Comparison of ENCODE assay signal across 18 cellular contexts in the genomic region with DNA sequence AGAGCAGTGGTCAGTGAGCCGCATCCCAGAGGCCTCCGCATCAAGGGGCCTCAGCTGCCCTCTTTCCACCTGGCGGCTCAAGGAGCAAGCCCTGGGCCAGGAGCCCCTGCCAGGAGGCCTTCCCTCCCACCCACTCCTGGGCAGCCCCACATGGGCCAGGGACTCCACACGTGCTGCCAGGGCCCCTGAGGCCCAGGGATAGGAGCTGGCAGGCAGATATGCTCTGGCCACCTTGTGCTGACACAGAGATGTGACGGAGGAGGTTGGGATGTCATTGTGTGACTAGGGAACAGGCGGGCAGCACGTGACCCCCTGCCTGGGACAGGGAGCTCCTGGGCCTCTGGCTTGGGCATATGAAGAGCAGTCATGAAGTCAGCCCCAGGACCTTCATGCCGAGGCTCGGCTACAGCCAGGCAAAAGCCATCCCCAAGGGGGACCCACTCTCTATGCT.
DNase-seq lines count a peak whose midpoint lies in the region; ATAC-seq and TF ChIP-seq lines count a peak whose summit lies in the region.
"Had no signal": no experiment of that assay in that cellular context is flagged by ENCODE, and none has a peak within 500 bp of the region (broad histone marks: within the 10 kb centered on the region; RNA-seq: fewer than 3 reads in every experiment).

No MANE protein-coding gene starts in this region.

- DNase-seq in A673 (ENCODE audit: low spot score) (no peak), IMR-90 (no peak), heart right ventricle (no peak), CD14-positive monocyte (ENCODE audit: low spot score) (no peak), SK-N-DZ (ENCODE audit: low spot score) (no peak)
- no peak for DNase-seq in stimulated activated CD4-positive, alpha-beta T cell treated with anti-CD3 and anti-CD28 coated beads, Interleukin-1b, Interleukin-23, amount 100 ng/mL, for 48 hours
- DNase-seq: activated CD4-positive, alpha-beta T cell treated with anti-CD3 and anti-CD28 coated beads, Interleukin-2, amount 50 U/mL, for 4 hours; activated naive CD8-positive, alpha-beta T cell treated with anti-CD3 and anti-CD28 coated beads for 36 hours; activated T-cell treated with anti-CD3 and anti-CD28 coated beads, Interleukin-2, amount 50 U/mL, for 4 hours; CD8-positive, alpha-beta T cell; naive thymus-derived CD4-positive, alpha-beta T cell; NCI-H2081; PC-9; psoas muscle; stimulated activated naive CD8-positive, alpha-beta T cell treated with anti-CD3 and anti-CD28 coated beads, Interleukin-15, amount 100 ng/mL, for 72 hours had no signal

- peaks cover 29% of the 10 kb centered on the region for H3K9me1 ChIP-seq in IMR-90 (ENCODE audit: insufficient read depth, low read length)

- peak overlapping the region; percentile 77 for H3K4ac ChIP-seq in IMR-90 (ENCODE audit: low read depth, low read length)

- H3K36me3 Mint-ChIP-seq in nephron (ENCODE audit: low read depth) (no peaks in the 10 kb centered on the region), CD14-positive monocyte (no peaks in the 10 kb centered on the region)
- H3K36me3 Mint-ChIP-seq: activated naive CD8-positive, alpha-beta T cell treated with anti-CD3 and anti-CD28 coated beads for 36 hours; brain; CD8-positive, alpha-beta T cell; naive thymus-derived CD4-positive, alpha-beta T cell had no signal

- H3K27me3 Mint-ChIP-seq in nephron (ENCODE audit: low read depth) (peaks cover 4% of the 10 kb centered on the region), CD14-positive monocyte (ENCODE audit: low read depth in 3 of 3) (peaks cover 0 to 6% (median 0%) of the 10 kb centered on the region in 3 donors)
- H3K27me3 Mint-ChIP-seq: activated naive CD8-positive, alpha-beta T cell treated with anti-CD3 and anti-CD28 coated beads for 36 hours; stimulated activated naive CD8-positive, alpha-beta T cell treated with anti-CD3 and anti-CD28 coated beads, Interleukin-15, amount 100 ng/mL, for 72 hours had no signal

- no TSS peak for BruUV-seq in A673 (replicated peaks; lab: Mats Ljungman, UMichigan)
- no TSS peak for BruUV-seq in IMR-90 (replicated peaks; lab: Mats Ljungman, UMichigan)

- H3K79me1 ChIP-seq in IMR-90 (ENCODE audit: low read depth in 1 of 2, low read length in 2 of 2): no peaks in the 10 kb centered on the region

- whole genome bisulfite sequencing in IMR-90 (ENCODE audit: extremely low coverage in 2 of 2, insufficient read length in 1 of 2), 2 experiments: 95% methylated on average over 7 of the region's 9 CpGs; no CpG with 5 or more reads in 1 of the 2 experiments
- 78 to 90% methylated on average over 9 of the region's 9 CpGs for WGBS in heart right ventricle, 2 donors

- H3K4me2 ChIP-seq in IMR-90 (ENCODE audit: low read depth, low read length): no peak overlapping the region
- H3K4me2 ChIP-seq: PC-9 had no signal

- peak overlapping the region; percentile 13; the same call in 1 of the 2 replicates for H3K14ac ChIP-seq in IMR-90 (replicated peaks; ENCODE audit: low read depth, low read length)

- H4K5ac ChIP-seq in IMR-90 (ENCODE audit: low read depth, low read length): peak overlapping the region; percentile 50

- TF ChIP-seq CTCF in A673 (conservative IDR thresholded peaks at IDR 0.05; ENCODE audit: low read depth, low read length) (no peak), IMR-90 (conservative IDR thresholded peaks at IDR 0.05; ENCODE audit: low read depth, low read length) (no peak), heart right ventricle (IDR thresholded peaks at IDR 0.05) (no peak), nephron (IDR thresholded peaks at IDR 0.05; ENCODE audit: unreplicated experiment in 3 of 3) (no peak), CD14-positive monocyte (IDR thresholded peaks at IDR 0.05) (no peak)

- H3K9me3 Mint-ChIP-seq in nephron (no peaks in the 10 kb centered on the region), CD14-positive monocyte (no peaks in the 10 kb centered on the region)
- H3K9me3 Mint-ChIP-seq: activated naive CD8-positive, alpha-beta T cell treated with anti-CD3 and anti-CD28 coated beads for 36 hours; activated T-cell treated with anti-CD3 and anti-CD28 coated beads, Interleukin-2, amount 50 U/mL, for 4 hours; brain; CD8-positive, alpha-beta T cell; naive thymus-derived CD4-positive, alpha-beta T cell; stimulated activated naive CD8-positive, alpha-beta T cell treated with anti-CD3 and anti-CD28 coated beads, Interleukin-15, amount 100 ng/mL, for 72 hours had no signal

- peak overlapping the region; percentile 93 for H2BK120ac ChIP-seq in IMR-90 (ENCODE audit: low read depth, low read length)

- CTCF ChIA-PET in A673 (lab: Charles Lee) (no interaction called here), IMR-90 (lab: Yijun Ruan, JAX) (no interaction called here)

- no peaks in the 10 kb centered on the region for H3K9me3 ChIP-seq in A673 (ENCODE audit: low read depth, low read length, poor library complexity, severe bottlenecking)
- no peaks in the 10 kb centered on the region for H3K9me3 ChIP-seq in IMR-90 (ENCODE audit: control insufficient read depth, insufficient read depth, low read length)
- H3K9me3 ChIP-seq in heart right ventricle: no peaks in the 10 kb centered on the region
- H3K9me3 ChIP-seq: psoas muscle had no signal

- no peak; the same call in 1 of the 2 replicates for ATAC-seq in IMR-90 (ENCODE audit: low read depth)
- peak in 6 of 8 donors; percentile 25 to 79 (median 52) for ATAC-seq in heart right ventricle
- ATAC-seq in HG03280 (IDR thresholded peaks at IDR 0.05; ENCODE audit: unreplicated experiment): no peak
- ATAC-seq: activated T-cell treated with anti-CD3 and anti-CD28 coated beads, Interleukin-2, amount 50 U/mL, for 4 hours; CD8-positive, alpha-beta T cell; naive thymus-derived CD4-positive, alpha-beta T cell; stimulated activated naive CD8-positive, alpha-beta T cell treated with anti-CD3 and anti-CD28 coated beads, Interleukin-15, amount 100 ng/mL, for 72 hours had no signal

- peak overlapping the region; percentile 56 to 97 for H4K8ac ChIP-seq in IMR-90 (ENCODE audit: low read depth in 2 of 2, low read length in 2 of 2)

- peak overlapping the region; percentile 94 for H4K91ac ChIP-seq in IMR-90 (ENCODE audit: insufficient read depth, low read depth, low read length)

- TF ChIP-seq POLR2A in IMR-90 (IDR thresholded peaks at IDR 0.05; ENCODE audit: low read depth, low read length): no peak

- peak overlapping the region; percentile 6 for H2AFZ ChIP-seq in IMR-90 (replicated peaks; ENCODE audit: low read length, poor library complexity)
- H2AFZ ChIP-seq: PC-9 had no signal

- peak overlapping the region; percentile 79 for H2BK20ac ChIP-seq in IMR-90 (ENCODE audit: low read depth, low read length)

- H4K20me1 ChIP-seq in IMR-90 (ENCODE audit: insufficient read depth, low read length): no peaks in the 10 kb centered on the region

- H3K4me3 Mint-ChIP-seq in nephron (no peak overlapping the region), CD14-positive monocyte (no peak overlapping the region)
- H3K4me3 Mint-ChIP-seq: activated naive CD8-positive, alpha-beta T cell treated with anti-CD3 and anti-CD28 coated beads for 36 hours; activated T-cell treated with anti-CD3 and anti-CD28 coated beads, Interleukin-2, amount 50 U/mL, for 4 hours; CD8-positive, alpha-beta T cell; naive thymus-derived CD4-positive, alpha-beta T cell; stimulated activated naive CD8-positive, alpha-beta T cell treated with anti-CD3 and anti-CD28 coated beads, Interleukin-15, amount 100 ng/mL, for 72 hours had no signal

- H2BK15ac ChIP-seq in IMR-90 (ENCODE audit: low read depth, low read length): peak overlapping the region; percentile 73; the same call in 2 of the 3 replicates

- intact Hi-C loops in A673 (cut with micrococcal nuclease; ENCODE audit: unreplicated experiment): no loop called here
- intact Hi-C loops in IMR-90 (cut with micrococcal nuclease): no loop called here
- intact Hi-C loops in heart right ventricle (cut with DNase I): no loop called here
- intact Hi-C loops in CD14-positive monocyte (cut with micrococcal nuclease): no loop called here

- H3K4me1 ChIP-seq in A673 (ENCODE audit: insufficient read depth, low read length, poor library complexity, severe bottlenecking) (peaks cover 7% of the 10 kb centered on the region), IMR-90 (ENCODE audit: control insufficient read depth, insufficient read depth, low read length) (peaks cover 28% of the 10 kb centered on the region), heart right ventricle (peaks cover 2 to 27% (median 17%) of the 10 kb centered on the region in 9 donors)

- peak overlapping the region; percentile 97 for H2AK5ac ChIP-seq in IMR-90 (ENCODE audit: low read depth, low read length)

- no peak overlapping the region; the same call in 1 of the 2 replicates for H3K56ac ChIP-seq in IMR-90 (ENCODE audit: extremely low read depth, insufficient read depth, low read length)

- peak overlapping the region; percentile 74 to 85 (median 82) for H3K27ac Mint-ChIP-seq in nephron
- no peak overlapping the region for H3K27ac Mint-ChIP-seq in CD14-positive monocyte
- H3K27ac Mint-ChIP-seq: activated naive CD8-positive, alpha-beta T cell treated with anti-CD3 and anti-CD28 coated beads for 36 hours; CD8-positive, alpha-beta T cell; naive thymus-derived CD4-positive, alpha-beta T cell had no signal

- peak overlapping the region; percentile 15 for H2AK9ac ChIP-seq in IMR-90 (replicated peaks; ENCODE audit: low read depth, low read length, poor library complexity)

- H3K27ac ChIP-seq in A673 (ENCODE audit: low read depth, low read length, poor library complexity, severe bottlenecking) (peak overlapping the region; percentile 47), IMR-90 (ENCODE audit: insufficient read depth, low read length) (peak overlapping the region; percentile 90), heart right ventricle (peak overlapping the region in 5 of 10 donors; percentile 33 to 64 (median 49))
- H3K27ac ChIP-seq: PC-9, psoas muscle had no signal

- H3K23ac ChIP-seq in IMR-90 (ENCODE audit: low read depth, low read length): peak overlapping the region; percentile 35

- peak overlapping the region; percentile 41 for H3K9ac ChIP-seq in IMR-90 (ENCODE audit: low read depth, low read length)

- peak overlapping the region; percentile 93 for H3K18ac ChIP-seq in IMR-90 (ENCODE audit: low read depth, low read length)

- in situ Hi-C loops in IMR-90 (cut with MboI; ENCODE audit: low sequenced_read_pairs): no loop called here

- H3K36me3 ChIP-seq in A673 (ENCODE audit: insufficient read depth, low read length, poor library complexity, severe bottlenecking): no peaks in the 10 kb centered on the region
- H3K36me3 ChIP-seq in IMR-90 (ENCODE audit: control insufficient read depth, insufficient read depth, low read length): no peaks in the 10 kb centered on the region
- H3K36me3 ChIP-seq in heart right ventricle: no peaks in the 10 kb centered on the region

- no peak overlapping the region for H3K4me3 ChIP-seq in A673 (ENCODE audit: low read depth, low read length, poor library complexity, severe bottlenecking)
- no peak overlapping the region for H3K4me3 ChIP-seq in IMR-90 (ENCODE audit: insufficient read depth, low read depth, low read length)
- no peak overlapping the region for H3K4me3 ChIP-seq in heart right ventricle
- H3K4me3 ChIP-seq: PC-9, psoas muscle had no signal

- H3K4me1 Mint-ChIP-seq in nephron (peaks cover 52% of the 10 kb centered on the region), CD14-positive monocyte (peaks cover 18% of the 10 kb centered on the region)
- H3K4me1 Mint-ChIP-seq: activated naive CD8-positive, alpha-beta T cell treated with anti-CD3 and anti-CD28 coated beads for 36 hours; stimulated activated naive CD8-positive, alpha-beta T cell treated with anti-CD3 and anti-CD28 coated beads, Interleukin-15, amount 100 ng/mL, for 72 hours had no signal

- dilution Hi-C loops in IMR-90 (cut with HindIII; ENCODE audit: low sequenced_read_pairs, unreplicated experiment): no loop called here

- no peak for TF ChIP-seq RAD21 in IMR-90 (IDR thresholded peaks at IDR 0.05; ENCODE audit: low read length)

- peak overlapping the region; percentile 62 for H2BK5ac ChIP-seq in IMR-90 (ENCODE audit: low read depth, low read length, poor library complexity, severe bottlenecking)

- H3K27me3 ChIP-seq in A673 (replicated peaks; ENCODE audit: insufficient read depth, low read depth, low read length, poor library complexity) (no peaks in the 10 kb centered on the region), IMR-90 (ENCODE audit: control insufficient read depth, insufficient read depth, low read length) (no peaks in the 10 kb centered on the region), heart right ventricle (no peaks in the 10 kb centered on the region)

- POLR2A ChIA-PET in A673 (lab: Charles Lee; ENCODE audit: low non-redundant PET) (no interaction called here), IMR-90 (lab: Charles Lee; ENCODE audit: unreplicated experiment) (no interaction called here)

Comparison
In these comparisons a context has a peak if more than half of its experiments do, and no peak if none do; other contexts are left out.
1. ATAC-seq: peak in heart right ventricle (6 of 8); none in IMR-90 (single experiment) and HG03280 (single experiment).
2. H3K27ac Mint-ChIP-seq: peak in nephron (3 of 3); none in CD14-positive monocyte (0 of 7).